In genomic region chr22:17961443-17961729, GRCh38 we compare ENCODE assay signal across 29 cellular contexts.
"Had no signal": no experiment of that assay in that cellular context is flagged by ENCODE, and none has a peak within 500 bp of the region (broad histone marks: within the 10 kb centered on the region; RNA-seq: fewer than 3 reads in every experiment).

No MANE protein-coding gene starts in this region.

- ATAC-seq: foreskin keratinocyte; lower lobe of right lung; mucosa of descending colon; stimulated activated naive CD8-positive, alpha-beta T cell treated with anti-CD3 and anti-CD28 coated beads, Interleukin-15, Interleukin-2, amounts not matched to agents 100 U/mL and 50 U/mL, for 24 hours; T-helper 17 cell had no signal

- DNase-seq: activated CD4-positive, alpha-beta memory T cell treated with anti-CD3 and anti-CD28 coated beads, Interleukin-2, amount 10 ng/mL, durations not matched to agents 7 days and 5 days; activated CD4-positive, alpha-beta T cell treated with anti-CD3 and anti-CD28 coated beads for 1 hour; activated CD4-positive, alpha-beta T cell treated with anti-CD3 and anti-CD28 coated beads, Interleukin-2, amount 10 ng/mL, durations not matched to agents 7 days and 5 days; activated CD8-positive, alpha-beta memory T cell treated with anti-CD3 and anti-CD28 coated beads, Interleukin-2, amount 50 U/mL, for 48 hours; activated gamma-delta T cell; activated naive CD4-positive, alpha-beta T cell treated with anti-CD3 and anti-CD28 coated beads, Interleukin-2, amount 10 ng/mL, durations not matched to agents 7 days and 5 days; activated naive CD8-positive, alpha-beta T cell treated with anti-CD3 and anti-CD28 coated beads, Interleukin-2, amount 10 ng/mL, durations not matched to agents 7 days and 5 days; activated T-cell treated with anti-CD3 and anti-CD28 coated beads, Interleukin-2, amount 50 U/mL, for 24 hours; brain microvascular endothelial cell; caudate nucleus; cortex of kidney; foreskin keratinocyte; heart left ventricle; hypothalamus; immature natural killer cell; kidney glomerular epithelial cell; lower lobe of right lung; mucosa of descending colon; stimulated activated naive CD8-positive, alpha-beta T cell treated with anti-CD3 and anti-CD28 coated beads, Interleukin-15, Interleukin-2, amounts not matched to agents 100 U/mL and 50 U/mL, for 24 hours; T-helper 17 cell; T1000; testis; WERI-Rb-1 had no signal

- H3K9me3 ChIP-seq: ascending aorta, esophagus muscularis mucosa, heart left ventricle, lower lobe of right lung, mucosa of descending colon, right atrium auricular region, testis, upper lobe of left lung, vagina had no signal

- H3K27ac Mint-ChIP-seq: activated CD4-positive, alpha-beta memory T cell treated with anti-CD3 and anti-CD28 coated beads, Interleukin-2, amount 10 ng/mL, durations not matched to agents 7 days and 5 days; activated naive CD4-positive, alpha-beta T cell treated with anti-CD3 and anti-CD28 coated beads, Interleukin-2, amount 10 ng/mL, durations not matched to agents 7 days and 5 days; activated naive CD8-positive, alpha-beta T cell treated with anti-CD3 and anti-CD28 coated beads, Interleukin-2, amount 10 ng/mL, durations not matched to agents 7 days and 5 days; activated T-cell treated with anti-CD3 and anti-CD28 coated beads, Interleukin-2, amount 50 U/mL, for 24 hours; T-helper 17 cell had no signal

- H3K27ac ChIP-seq: ascending aorta, brain microvascular endothelial cell, esophagus muscularis mucosa, foreskin keratinocyte, lower lobe of right lung, testis, upper lobe of left lung, vagina, WERI-Rb-1 had no signal

- H3K36me3 ChIP-seq: brain microvascular endothelial cell, esophagus muscularis mucosa, heart left ventricle, lower lobe of right lung, right atrium auricular region, upper lobe of left lung, vagina, WERI-Rb-1 had no signal

- H3K4me3 ChIP-seq: ascending aorta, esophagus muscularis mucosa, heart left ventricle, lower lobe of right lung, mucosa of descending colon, right atrium auricular region, testis, upper lobe of left lung, vagina had no signal

- H3K4me1 Mint-ChIP-seq: immature natural killer cell had no signal

- H3K9me3 Mint-ChIP-seq: activated CD4-positive, alpha-beta memory T cell treated with anti-CD3 and anti-CD28 coated beads, Interleukin-2, amount 10 ng/mL, durations not matched to agents 7 days and 5 days; activated CD4-positive, alpha-beta T cell treated with anti-CD3 and anti-CD28 coated beads, Interleukin-2, amount 10 ng/mL, durations not matched to agents 7 days and 5 days; activated naive CD4-positive, alpha-beta T cell treated with anti-CD3 and anti-CD28 coated beads, Interleukin-2, amount 10 ng/mL, durations not matched to agents 7 days and 5 days; activated naive CD8-positive, alpha-beta T cell treated with anti-CD3 and anti-CD28 coated beads, Interleukin-2, amount 10 ng/mL, durations not matched to agents 7 days and 5 days; activated T-cell treated with anti-CD3 and anti-CD28 coated beads, Interleukin-2, amount 50 U/mL, for 24 hours; immature natural killer cell; neural crest cell had no signal

- H3K4me3 Mint-ChIP-seq: activated CD4-positive, alpha-beta memory T cell treated with anti-CD3 and anti-CD28 coated beads, Interleukin-2, amount 10 ng/mL, durations not matched to agents 7 days and 5 days; activated CD4-positive, alpha-beta T cell treated with anti-CD3 and anti-CD28 coated beads, Interleukin-2, amount 10 ng/mL, durations not matched to agents 7 days and 5 days; activated naive CD4-positive, alpha-beta T cell treated with anti-CD3 and anti-CD28 coated beads, Interleukin-2, amount 10 ng/mL, durations not matched to agents 7 days and 5 days; activated naive CD8-positive, alpha-beta T cell treated with anti-CD3 and anti-CD28 coated beads, Interleukin-2, amount 10 ng/mL, durations not matched to agents 7 days and 5 days; activated T-cell treated with anti-CD3 and anti-CD28 coated beads, Interleukin-2, amount 50 U/mL, for 24 hours; immature natural killer cell; neural crest cell; T-helper 17 cell had no signal

- H3K4me1 ChIP-seq: ascending aorta, lower lobe of right lung, testis had no signal

- H3K36me3 Mint-ChIP-seq: activated naive CD4-positive, alpha-beta T cell treated with anti-CD3 and anti-CD28 coated beads, Interleukin-2, amount 10 ng/mL, durations not matched to agents 7 days and 5 days; immature natural killer cell had no signal

- H3K27me3 Mint-ChIP-seq: activated CD4-positive, alpha-beta memory T cell treated with anti-CD3 and anti-CD28 coated beads, Interleukin-2, amount 10 ng/mL, durations not matched to agents 7 days and 5 days; activated CD4-positive, alpha-beta T cell treated with anti-CD3 and anti-CD28 coated beads, Interleukin-2, amount 10 ng/mL, durations not matched to agents 7 days and 5 days; activated naive CD4-positive, alpha-beta T cell treated with anti-CD3 and anti-CD28 coated beads, Interleukin-2, amount 10 ng/mL, durations not matched to agents 7 days and 5 days; activated naive CD8-positive, alpha-beta T cell treated with anti-CD3 and anti-CD28 coated beads, Interleukin-2, amount 10 ng/mL, durations not matched to agents 7 days and 5 days; activated T-cell treated with anti-CD3 and anti-CD28 coated beads, Interleukin-2, amount 50 U/mL, for 24 hours; T-helper 17 cell had no signal
